In genomic region chr20:24815196-24815815, GRCh38 we compare ENCODE assay signal across 25 cellular contexts.
"Had no signal": no experiment of that assay in that cellular context is flagged by ENCODE, and none has a peak within 500 bp of the region (broad histone marks: within the 10 kb centered on the region; RNA-seq: fewer than 3 reads in every experiment).

No MANE protein-coding gene starts in this region.

- H3K9ac ChIP-seq: neural progenitor cell had no signal

- H3K9me3 ChIP-seq: pancreas, psoas muscle, thoracic aorta, thyroid gland, upper lobe of left lung, vagina had no signal

- DNase-seq: naive thymus-derived CD4-positive, alpha-beta T cell; natural killer cell; occipital lobe; psoas muscle; right cardiac atrium; stimulated activated CD4-positive, alpha-beta T cell treated with anti-CD3 and anti-CD28 coated beads, Interleukin-15, amount 100 ng/mL, for 24 hours; stimulated activated CD4-positive, alpha-beta T cell treated with anti-CD3 and anti-CD28 coated beads, Interleukin-2, amount 100 ng/mL, for 24 hours; stimulated activated CD4-positive, alpha-beta T cell treated with anti-CD3 and anti-CD28 coated beads, Interleukin-2, amount 100 ng/mL, for 48 hours; stimulated activated CD4-positive, alpha-beta T cell treated with anti-CD3 and anti-CD28 coated beads, Interleukin-4, amount 100 ng/mL, for 24 hours; stimulated activated naive B cell treated with anti-CD40 and anti-IgM and Interleukin-4, amounts not matched to agents 10 μg/mL and 1 μg/mL and 100 μg/mL, for 72 hours; stimulated activated naive CD4-positive, alpha-beta T cell treated with Interleukin-2 at 50 U/mL for 16 hours; stomach; trophoblast cell; upper lobe of left lung had no signal

- FAIRE-seq: pancreas, urothelium cell line had no signal

- H3K4me2 ChIP-seq: neural progenitor cell, smooth muscle cell had no signal

- H3K27ac ChIP-seq: neural progenitor cell, pancreas, psoas muscle, skin epidermis, stomach, thoracic aorta, thyroid gland, tibial nerve, upper lobe of left lung, vagina had no signal

- H3K4me1 ChIP-seq: neural progenitor cell, pancreas, psoas muscle, stomach, tibial nerve, upper lobe of left lung, vagina had no signal

- H3K27me3 ChIP-seq: neural progenitor cell, pancreas, thyroid gland, tibial nerve, upper lobe of left lung, vagina had no signal

- H2AFZ ChIP-seq: neural progenitor cell had no signal

- H3K36me3 ChIP-seq: neural progenitor cell, pancreas, stomach, thoracic aorta, thyroid gland, tibial nerve, upper lobe of left lung, vagina had no signal

- ATAC-seq: naive thymus-derived CD4-positive, alpha-beta T cell; natural killer cell; pancreas; psoas muscle; right cardiac atrium; sciatic nerve; stimulated activated effector memory CD8-positive, alpha-beta T cell treated with anti-CD3 and anti-CD28 coated beads, Interleukin-12 subunit alpha, Interleukin-12 subunit beta, amount 100 ng/mL, for 72 hours; stimulated activated naive B cell treated with anti-CD40 and anti-IgM and Interleukin-4, amounts not matched to agents 10 μg/mL and 1 μg/mL and 100 μg/mL, for 72 hours had no signal

- H3K4me3 ChIP-seq: neural progenitor cell, pancreas, psoas muscle, skin epidermis, smooth muscle cell, stomach, thoracic aorta, thyroid gland, tibial nerve, upper lobe of left lung, vagina had no signal
